In the genomic region with DNA sequence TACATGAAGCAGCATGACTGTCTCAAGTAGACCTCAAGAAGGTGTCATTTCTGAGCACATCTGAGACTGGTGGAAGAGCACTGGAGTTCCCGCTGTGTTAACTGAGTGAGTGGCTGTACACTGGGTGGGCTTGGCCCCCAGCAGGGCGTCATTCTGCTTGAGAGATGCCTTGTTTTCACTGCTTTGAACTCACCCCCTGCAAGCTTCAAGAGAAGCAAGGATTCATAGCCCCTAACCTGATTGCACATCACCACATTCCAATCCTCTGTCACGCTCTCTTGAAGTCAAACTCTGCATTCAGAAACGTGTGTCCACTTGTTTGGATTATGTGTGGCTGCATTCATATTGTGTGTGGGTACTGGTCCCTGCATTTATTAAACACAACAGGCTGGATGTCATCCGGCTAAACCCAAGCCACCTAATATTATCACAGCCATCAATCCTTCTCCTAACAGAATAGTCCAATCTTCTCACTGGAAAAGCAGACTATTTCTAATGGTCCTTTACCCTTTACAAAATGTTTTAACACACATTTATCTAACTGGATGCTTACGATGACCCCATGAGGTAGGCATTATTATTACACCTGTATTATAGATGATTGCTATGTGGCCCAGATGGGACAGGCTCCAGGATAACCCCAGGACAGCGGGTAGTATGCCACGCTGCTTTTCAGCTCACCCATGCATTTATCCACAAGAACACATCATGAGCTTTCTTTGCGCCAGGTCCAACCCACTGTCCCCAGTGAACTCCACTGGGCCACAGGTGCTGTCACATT, we compare ENCODE assay signal across 15 cellular contexts.
DNase-seq lines count a peak whose midpoint lies in the region; ATAC-seq and TF ChIP-seq lines count a peak whose summit lies in the region.
"Had no signal": no experiment of that assay in that cellular context is flagged by ENCODE, and none has a peak within 500 bp of the region (broad histone marks: within the 10 kb centered on the region; RNA-seq: fewer than 3 reads in every experiment).

No MANE protein-coding gene starts in this region.

- no peaks in the 10 kb centered on the region for H3K27me3 ChIP-seq in OCI-LY3 (ENCODE audit: low read depth, low read length)
- H3K27me3 ChIP-seq: upper lobe of right lung had no signal

- H3K9me3 ChIP-seq in OCI-LY3 (ENCODE audit: insufficient read depth, low read length), result no peaks in the 10 kb centered on the region
- H3K9me3 ChIP-seq: upper lobe of right lung had no signal

- H3K79me2 ChIP-seq in OCI-LY3 (ENCODE audit: low read length), result no peaks in the 10 kb centered on the region

- H3K4me3 ChIP-seq in OCI-LY3 (ENCODE audit: low read length), result no peak overlapping the region
- H3K4me3 ChIP-seq in epithelial cell of esophagus (ENCODE audit: low read length), result no peak overlapping the region
- no peak overlapping the region for H3K4me3 ChIP-seq in skeletal muscle cell (ENCODE audit: low read depth, low read length)
- H3K4me3 ChIP-seq: upper lobe of right lung had no signal

- intact Hi-C loops in sciatic nerve (cut with DNase I), result loop anchor here (5.0 kb wide), 1 partner anchor 354 kb away; no protein-coding TSS in a partner anchor

- H3K4me1 ChIP-seq in OCI-LY3 (ENCODE audit: low read length), result no peaks in the 10 kb centered on the region

- H3K36me3 ChIP-seq in OCI-LY3 (replicated peaks; ENCODE audit: low read depth, low read length), result no peaks in the 10 kb centered on the region

- H2AFZ ChIP-seq in OCI-LY3 (ENCODE audit: low read depth, low read length), result no peak overlapping the region

- no peak overlapping the region for H3K9ac ChIP-seq in OCI-LY3 (ENCODE audit: low read length)

- TF ChIP-seq CTCF in OCI-LY3 (IDR thresholded peaks at IDR 0.05; ENCODE audit: low read depth, low read length) (peak; percentile 17; the same call in 1 of the 2 replicates), epithelial cell of esophagus (IDR thresholded peaks at IDR 0.05; ENCODE audit: insufficient read depth, low read depth, low read length, missing control alignments) (no peak)

- peak; percentile 6 for DNase-seq in DMS53 (lab: John Stamatoyannopoulos, UW)
- DNase-seq in DMS53 treated with DMSO at 0.1 percent for 48 hours (lab: John Stamatoyannopoulos, UW; ENCODE audit: unreplicated experiment), result no peak
- peak; percentile 96 for DNase-seq in epithelial cell of esophagus (ENCODE audit: low read depth)
- DNase-seq in skeletal muscle cell (ENCODE audit: low read depth), result peak; percentile 4
- no peak for DNase-seq in T-helper 2 cell
- no peak for DNase-seq in sciatic nerve (ENCODE audit: low spot score)
- no peak for DNase-seq in NCI-H226
- DNase-seq: 8988T; activated CD4-positive, alpha-beta T cell treated with anti-CD3 and anti-CD28 coated beads, Interleukin-2, amount 50 U/mL, for 48 hours; activated effector memory CD4-positive, alpha-beta T cell treated with anti-CD3 and anti-CD28 coated beads, Interleukin-2, amount 50 U/mL, for 16 hours; KG1; NCI-H2081; small intestine; upper lobe of right lung had no signal

- ATAC-seq in sciatic nerve, result no peak

- no peaks in the 10 kb centered on the region for H4K20me1 ChIP-seq in OCI-LY3 (ENCODE audit: insufficient read depth, low read length)

- no peak overlapping the region for H3K4me2 ChIP-seq in OCI-LY3 (ENCODE audit: low read length)

- H3K27ac ChIP-seq in OCI-LY3 (ENCODE audit: low read length), result no peak overlapping the region
- H3K27ac ChIP-seq: upper lobe of right lung had no signal

Comparison
In these comparisons a context has a peak if more than half of its experiments do, and no peak if none do; other contexts are left out.
1. DNase-seq: peak in DMS53 (single experiment), epithelial cell of esophagus (single experiment) and skeletal muscle cell (single experiment); none in DMS53 treated with DMSO at 0.1 percent for 48 hours (single experiment), T-helper 2 cell (0 of 5), sciatic nerve (single experiment) and NCI-H226 (single experiment).